1 cellular context compared by ENCODE assay signal in genomic region chr20:49915380-49916145, GRCh38.
A peak's percentile ranks its signal among the peaks of the same experiment; 100 is the strongest.
TF ChIP-seq lines count a peak whose summit lies in the region.

TSS of gene SPATA2 (minus strand) at chr20:49915529. CDS start at chr20:49908490, 7,039 bp downstream.

TF ChIP-seq in A549, 52 proteins besides CTCF, POLR2A, EP300 and RAD21 (continued from another document):
- TF ChIP-seq REST (IDR thresholded peaks at IDR 0.05) (peak; percentile 54; the same call in 1 of the 2 replicates), RCOR1 (IDR thresholded peaks at IDR 0.05; ENCODE audit: low read depth, low read length) (no peak), HEYL (CRISPR knock-in tag; IDR thresholded peaks at IDR 0.05) (0 out of 2 replicates have a peak, but pooled peaks have one; percentile 62), ATOH8 (CRISPR knock-in tag; IDR thresholded peaks at IDR 0.05; ENCODE audit: low read depth) (no peak)
